Comparison of ENCODE assay signal across 8 cellular contexts in the genomic region with DNA sequence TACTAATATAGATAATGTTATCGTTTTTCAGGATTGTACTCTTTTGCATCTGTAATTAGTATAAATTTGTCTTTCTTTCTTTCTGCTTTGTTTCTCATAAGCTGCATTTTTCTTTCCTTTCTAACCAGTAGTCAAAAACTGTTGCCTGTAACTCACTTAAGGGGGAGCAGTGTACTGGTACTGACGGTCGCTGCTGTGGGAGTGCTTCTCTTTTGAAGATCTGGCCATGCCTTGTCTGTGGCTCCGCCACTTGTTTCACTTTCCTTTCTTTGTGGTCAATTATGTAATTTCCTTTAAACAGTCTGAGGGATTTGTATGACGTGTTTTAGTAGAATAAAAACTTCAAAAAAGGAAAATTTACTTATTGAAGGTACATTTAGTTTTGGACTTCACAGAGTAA. TPM values are rescaled to one million over a fixed set of nuclear protein-coding genes. Genes with fewer than 3 reads are reported as not detected.
A peak's percentile ranks its signal among the peaks of the same experiment; 100 is the strongest.
DNase-seq lines count a peak whose midpoint lies in the region; ATAC-seq and TF ChIP-seq lines count a peak whose summit lies in the region.

No MANE protein-coding gene starts in this region.

- peaks cover 31% of the 10 kb centered on the region for H3K36me3 Mint-ChIP-seq in activated naive CD4-positive, alpha-beta T cell treated with anti-CD3 and anti-CD28 coated beads, Interleukin-2, amount 50 U/mL, for 24 hours

- WGBS in esophagus muscularis mucosa, result 68% methylated on average over 5 of the region's 5 CpGs

- no peaks in the 10 kb centered on the region for H3K27me3 Mint-ChIP-seq in activated naive CD4-positive, alpha-beta T cell treated with anti-CD3 and anti-CD28 coated beads, Interleukin-2, amount 50 U/mL, for 24 hours

- H3K9me3 Mint-ChIP-seq in activated naive CD4-positive, alpha-beta T cell treated with anti-CD3 and anti-CD28 coated beads, Interleukin-2, amount 50 U/mL, for 24 hours, result no peaks in the 10 kb centered on the region

- H3K4me1 ChIP-seq in neutrophil (ENCODE audit: control insufficient read depth in 1 of 2, insufficient read depth in 1 of 2, low read depth in 1 of 2, low read length in 1 of 2) (peaks cover 16 to 18% of the 10 kb centered on the region in 2 experiments), esophagus muscularis mucosa (no peaks in the 10 kb centered on the region)

- H3K4me3 ChIP-seq in neutrophil (ENCODE audit: low read depth in 1 of 2, low read length in 1 of 2), result peak overlapping the region; percentile 5 to 34
- no peak overlapping the region for H3K4me3 ChIP-seq in esophagus muscularis mucosa

- intact Hi-C loops in esophagus muscularis mucosa (cut with DNase I), result no loop called here

- DNase-seq in SIG-M5 (lab: John Stamatoyannopoulos, UW) (peak; percentile 93), NCI-H1417 (lab: John Stamatoyannopoulos, UW) (no peak), esophagus muscularis mucosa (ENCODE audit: extremely low spot score) (no peak), NCI-H1092 (lab: John Stamatoyannopoulos, UW) (no peak)

- peak overlapping the region; percentile 61 for H3K4me3 Mint-ChIP-seq in activated naive CD4-positive, alpha-beta T cell treated with anti-CD3 and anti-CD28 coated beads, Interleukin-2, amount 50 U/mL, for 24 hours

- no peak for TF ChIP-seq POLR2A in esophagus muscularis mucosa (IDR thresholded peaks at IDR 0.05; ENCODE audit: low read depth)

- peak; percentile 96 for ATAC-seq in GM18498 (IDR thresholded peaks at IDR 0.05; ENCODE audit: unreplicated experiment)
- peak; percentile 83 for ATAC-seq in HG02852 (IDR thresholded peaks at IDR 0.05; ENCODE audit: unreplicated experiment)

- H3K4me1 Mint-ChIP-seq in activated naive CD4-positive, alpha-beta T cell treated with anti-CD3 and anti-CD28 coated beads, Interleukin-2, amount 50 U/mL, for 24 hours, result peaks cover 70% of the 10 kb centered on the region

- H3K27me3 ChIP-seq in neutrophil (no peaks in the 10 kb centered on the region), esophagus muscularis mucosa (no peaks in the 10 kb centered on the region)

- TF ChIP-seq CTCF in neutrophil (IDR thresholded peaks at IDR 0.05) (no peak), esophagus muscularis mucosa (IDR thresholded peaks at IDR 0.05) (no peak)

- H3K27ac ChIP-seq in neutrophil, result peak overlapping the region; percentile 76
- no peak overlapping the region for H3K27ac ChIP-seq in esophagus muscularis mucosa (replicated peaks in 1 of 4)

- H3K36me3 ChIP-seq in neutrophil, result peaks cover 84% of the 10 kb centered on the region
- H3K36me3 ChIP-seq in esophagus muscularis mucosa, result peaks cover 71 to 100% (median 93%) of the 10 kb centered on the region in 4 donors

- no peak for TF ChIP-seq EP300 in esophagus muscularis mucosa (IDR thresholded peaks at IDR 0.05)

- peak overlapping the region; percentile 87 for H3K27ac Mint-ChIP-seq in activated naive CD4-positive, alpha-beta T cell treated with anti-CD3 and anti-CD28 coated beads, Interleukin-2, amount 50 U/mL, for 24 hours

- no peaks in the 10 kb centered on the region for H3K9me3 ChIP-seq in neutrophil
- H3K9me3 ChIP-seq in esophagus muscularis mucosa, result no peaks in the 10 kb centered on the region

RNA-seq across cellular contexts. Expression of gene MIA3, which starts 37.0 kb away (rescaled TPM):
- 10 to 100 TPM; 36.1 to 53.0 (median 49.0) TPM for total RNA-seq in esophagus muscularis mucosa

RNA-seq across cellular contexts. Expression of gene AIDA, which starts 57.4 kb away (rescaled TPM):
- total RNA-seq in esophagus muscularis mucosa, result 100 to 1,000 TPM in 2 of 4 donors, 10 to 100 TPM in 2; 94.3 to 120 (median 99.8) TPM

RNA-seq across cellular contexts. Expression of gene BROX, which starts 57.5 kb away (rescaled TPM):
- 10 to 100 TPM; 36.6 to 55.6 (median 48.4) TPM for total RNA-seq in esophagus muscularis mucosa

Comparison
In these comparisons a context has a peak if more than half of its experiments do, and no peak if none do; other contexts are left out.
1. H3K4me3 ChIP-seq: peak in neutrophil (2 of 2); none in esophagus muscularis mucosa (0 of 4).